In the genomic region with DNA sequence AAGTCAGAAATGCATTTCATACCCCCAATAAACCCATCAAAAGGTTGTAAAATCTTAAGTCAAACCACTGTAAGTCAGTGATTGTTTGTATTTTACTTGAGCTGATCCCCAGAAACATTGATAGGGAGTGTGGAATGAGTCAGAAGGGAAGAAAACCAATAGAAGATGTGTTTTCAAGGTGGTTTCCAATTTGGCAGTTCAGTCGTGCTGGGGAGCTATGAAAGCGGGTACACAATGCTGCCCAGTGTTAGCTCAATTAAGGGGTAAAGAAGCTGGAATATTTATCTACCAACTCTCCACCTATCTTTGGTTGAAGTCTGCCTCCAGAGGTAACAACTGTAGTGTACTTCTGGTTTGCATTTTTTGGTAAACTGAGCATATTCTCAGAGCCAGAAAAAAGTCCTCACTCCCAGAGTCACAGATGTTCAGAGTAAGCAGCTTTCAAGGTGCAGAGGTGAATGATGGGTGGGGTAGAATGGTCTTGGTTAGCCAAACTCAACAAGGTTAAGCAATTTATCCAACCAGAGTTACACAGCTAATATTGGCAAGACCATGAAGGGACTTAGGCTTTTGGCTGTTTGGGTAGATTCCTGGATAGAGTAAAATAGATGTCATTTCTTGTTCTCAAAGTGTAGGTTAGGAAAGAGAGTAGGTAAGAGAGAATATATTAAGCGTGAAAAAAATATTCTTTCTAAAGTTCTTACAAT, we compare ENCODE assay signal across 16 cellular contexts.
DNase-seq lines count a peak whose midpoint lies in the region; ATAC-seq, FAIRE-seq and TF ChIP-seq lines count a peak whose summit lies in the region.
"Had no signal": no experiment of that assay in that cellular context is flagged by ENCODE, and none has a peak within 500 bp of the region (broad histone marks: within the 10 kb centered on the region; RNA-seq: fewer than 3 reads in every experiment).

No MANE protein-coding gene starts in this region.

- TF ChIP-seq CTCF in GM12878 (IDR thresholded peaks at IDR 0.05 in 2 of 3, conservative IDR thresholded peaks at IDR 0.05 in 1 of 3; ENCODE audit: control insufficient read depth in 2 of 3, extremely low read depth in 1 of 3, insufficient read depth in 1 of 3, low read depth in 3 of 3, low read length in 3 of 3), result no peak

- no peaks in the 10 kb centered on the region for H3K36me3 ChIP-seq in GM12878 (ENCODE audit: control insufficient read depth in 2 of 2, insufficient read depth in 2 of 2, low read length in 1 of 2)

- no peak for TF ChIP-seq RAD21 in GM12878 (IDR thresholded peaks at IDR 0.05; ENCODE audit: insufficient read depth, low read depth, low read length)

- SMC1A ChIA-PET in GM12878 (lab: Charles Lee; ENCODE audit: uncharacterized antibody, unreplicated experiment), result interaction anchor here (0.7 to 4.9 kb wide), 16 partner anchors 8 to 563 kb away, joined by 3 to 95 read pairs (median 4); no protein-coding TSS in a partner anchor

- ATAC-seq in HG02798 (IDR thresholded peaks at IDR 0.05; ENCODE audit: poor library complexity, unreplicated experiment) (peak; percentile 37), GM12878 (peak; percentile 70)
- ATAC-seq in stimulated activated naive CD8-positive, alpha-beta T cell treated with anti-CD3 and anti-CD28 coated beads, Interleukin-15, Interleukin-2, amounts not matched to agents 100 U/mL and 50 U/mL, for 24 hours, result no peak
- ATAC-seq: CD8-positive, alpha-beta T cell; HCT116; K562 had no signal

- CTCF ChIA-PET in GM12878 (lab: Yijun Ruan, JAX), result interaction anchor here (0.5 to 2.0 kb wide), 9 partner anchors 10 to 719 kb away, joined by 3 to 38 read pairs (median 5); no protein-coding TSS in a partner anchor

- RAD21 ChIA-PET in GM12878 (lab: Charles Lee; ENCODE audit: unreplicated experiment), result interaction anchor here (0.6 to 3.8 kb wide), 13 partner anchors 8 to 554 kb away, joined by 3 to 77 read pairs (median 7); no protein-coding TSS in a partner anchor

- intact Hi-C loops in GM12878 (cut with micrococcal nuclease; ENCODE audit: unreplicated experiment), result loop anchor here (1.0 kb wide), 1 partner anchor 49 kb away; no protein-coding TSS in a partner anchor

- in situ Hi-C loops in GM12878 (cut with MboI), result no loop called here

- no peaks in the 10 kb centered on the region for H3K9me3 ChIP-seq in GM12878 (replicated peaks; ENCODE audit: control insufficient read depth, insufficient read depth, low read length)
- H3K9me3 ChIP-seq: Caco-2 had no signal

- H2AFZ ChIP-seq in GM12878 (ENCODE audit: control insufficient read depth, low read depth, low read length), result no peak overlapping the region

- no peak for TF ChIP-seq POLR2A in GM12878 (IDR thresholded peaks at IDR 0.05; ENCODE audit: low read depth, low read length)

- peak; percentile 62 for FAIRE-seq in GM12878 (lab: Jason Lieb, UNC)
- FAIRE-seq: H54, K562 had no signal

- DNase-seq in NCI-H82 (lab: John Stamatoyannopoulos, UW) (peak; percentile 15), NCI-H82 treated with DMSO at 0.1 percent for 48 hours (lab: John Stamatoyannopoulos, UW; ENCODE audit: unreplicated experiment) (no peak), GM12878 (ENCODE audit: low read depth, low spot score) (peak; percentile 39), NCI-H128 (lab: John Stamatoyannopoulos, UW; ENCODE audit: unreplicated experiment) (no peak), substantia nigra (lab: John Stamatoyannopoulos, UW) (no peak), NCI-H1417 treated with DMSO at 0.1 percent for 48 hours (lab: John Stamatoyannopoulos, UW) (no peak)
- DNase-seq in stimulated activated naive CD8-positive, alpha-beta T cell treated with anti-CD3 and anti-CD28 coated beads, Interleukin-15, Interleukin-2, amounts not matched to agents 100 U/mL and 50 U/mL, for 24 hours, result no peak
- DNase-seq: Caco-2; CD8-positive, alpha-beta T cell; DND-41; GDM1 had no signal

- H3K4me1 ChIP-seq in GM12878 (ENCODE audit: control insufficient read depth, insufficient read depth, low read length), result peaks cover 9% of the 10 kb centered on the region
- H3K4me1 ChIP-seq: Caco-2 had no signal

- H3K27me3 ChIP-seq in GM12878 (replicated peaks in 1 of 2; ENCODE audit: control insufficient read depth in 2 of 2, insufficient read depth in 2 of 2, low read length in 1 of 2), result no peaks in the 10 kb centered on the region

- BruUV-seq in GM12878 (replicated peaks; lab: Mats Ljungman, UMichigan), result TSS peak; percentile 97

- H3K9ac ChIP-seq in GM12878 (ENCODE audit: control insufficient read depth, insufficient read depth, low read length), result no peak overlapping the region

- H3K4me3 ChIP-seq in GM12878, result no peak overlapping the region
- H3K4me3 ChIP-seq: K562 had no signal

- no peak overlapping the region for H3K27ac ChIP-seq in GM12878 (ENCODE audit: control insufficient read depth, insufficient read depth)
- no peak overlapping the region for H3K27ac ChIP-seq in substantia nigra (ENCODE audit: low read depth, low read length, poor library complexity, severe bottlenecking)
- H3K27ac ChIP-seq: 22Rv1 had no signal

- peak; percentile 54 to 55; a peak in 2 of 4 replicates for TF ChIP-seq EP300 in GM12878 (IDR thresholded peaks at IDR 0.05; ENCODE audit: borderline replicate concordance in 1 of 2, control insufficient read depth in 1 of 2, low read depth in 2 of 2, low read length in 2 of 2)

- no peaks in the 10 kb centered on the region for H4K20me1 ChIP-seq in GM12878 (ENCODE audit: control insufficient read depth, insufficient read depth)

- H3K79me2 ChIP-seq in GM12878 (ENCODE audit: control insufficient read depth, insufficient read depth, low read length), result no peaks in the 10 kb centered on the region

- WGBS in GM12878 (ENCODE audit: insufficient coverage, insufficient replicate concordance, low lambda C conversion rate, missing lambda C conversion rate), result 60% methylated on average over 3 of the region's 3 CpGs

- POLR2A ChIA-PET in GM12878 (lab: Charles Lee), result interaction anchor here (1.2 to 1.7 kb wide), 6 partner anchors 11 to 46 kb away, joined by 4 to 11 read pairs (median 5); no protein-coding TSS in a partner anchor

- H3K4me2 ChIP-seq in GM12878 (ENCODE audit: control insufficient read depth, insufficient read depth), result 0 out of 2 replicates have a peak overlapping the region, but pooled peaks have one; percentile 44

TF ChIP-seq in GM12878, 131 proteins besides CTCF, POLR2A, EP300 and RAD21 (continues in another document):
- TF ChIP-seq ZNF622 (IDR thresholded peaks at IDR 0.05) (no peak), RCOR1 (conservative IDR thresholded peaks at IDR 0.05; ENCODE audit: low read depth, low read length) (no peak), EGR1 (IDR thresholded peaks at IDR 0.05; ENCODE audit: borderline replicate concordance in 1 of 2, low read depth in 2 of 2, low read length in 2 of 2) (no peak), CREM (IDR thresholded peaks at IDR 0.05; ENCODE audit: low read depth) (no peak), NBN (IDR thresholded peaks at IDR 0.05) (no peak), MEF2B (IDR thresholded peaks at IDR 0.05; ENCODE audit: partially characterized antibody, poor library complexity, severe bottlenecking) (peak; percentile 11), CEBPB (IDR thresholded peaks at IDR 0.05; ENCODE audit: borderline replicate concordance in 1 of 2, low read depth in 2 of 2, low read length in 2 of 2) (no peak), BACH1 (IDR thresholded peaks at IDR 0.05; ENCODE audit: borderline replicate concordance) (no peak), ESRRA (IDR thresholded peaks at IDR 0.05; ENCODE audit: low read length) (no peak), SUZ12 (IDR thresholded peaks at IDR 0.05; ENCODE audit: unreplicated experiment) (no peak)
- TF ChIP-seq, protein P1, sequence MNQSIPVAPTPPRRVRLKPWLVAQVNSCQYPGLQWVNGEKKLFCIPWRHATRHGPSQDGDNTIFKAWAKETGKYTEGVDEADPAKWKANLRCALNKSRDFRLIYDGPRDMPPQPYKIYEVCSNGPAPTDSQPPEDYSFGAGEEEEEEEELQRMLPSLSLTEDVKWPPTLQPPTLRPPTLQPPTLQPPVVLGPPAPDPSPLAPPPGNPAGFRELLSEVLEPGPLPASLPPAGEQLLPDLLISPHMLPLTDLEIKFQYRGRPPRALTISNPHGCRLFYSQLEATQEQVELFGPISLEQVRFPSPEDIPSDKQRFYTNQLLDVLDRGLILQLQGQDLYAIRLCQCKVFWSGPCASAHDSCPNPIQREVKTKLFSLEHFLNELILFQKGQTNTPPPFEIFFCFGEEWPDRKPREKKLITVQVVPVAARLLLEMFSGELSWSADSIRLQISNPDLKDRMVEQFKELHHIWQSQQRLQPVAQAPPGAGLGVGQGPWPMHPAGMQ (IDR thresholded peaks at IDR 0.05; ENCODE audit: borderline replicate concordance), result no peak

Comparison
In these comparisons a context has a peak if more than half of its experiments do, and no peak if none do; other contexts are left out.
1. DNase-seq: peak in NCI-H82 (single experiment) and GM12878 (single experiment); none in NCI-H82 treated with DMSO at 0.1 percent for 48 hours (single experiment), NCI-H128 (single experiment), stimulated activated naive CD8-positive, alpha-beta T cell treated with anti-CD3 and anti-CD28 coated beads, Interleukin-15, Interleukin-2, amounts not matched to agents 100 U/mL and 50 U/mL, for 24 hours (single experiment), substantia nigra (0 of 49) and NCI-H1417 treated with DMSO at 0.1 percent for 48 hours (single experiment).